In the genomic region with DNA sequence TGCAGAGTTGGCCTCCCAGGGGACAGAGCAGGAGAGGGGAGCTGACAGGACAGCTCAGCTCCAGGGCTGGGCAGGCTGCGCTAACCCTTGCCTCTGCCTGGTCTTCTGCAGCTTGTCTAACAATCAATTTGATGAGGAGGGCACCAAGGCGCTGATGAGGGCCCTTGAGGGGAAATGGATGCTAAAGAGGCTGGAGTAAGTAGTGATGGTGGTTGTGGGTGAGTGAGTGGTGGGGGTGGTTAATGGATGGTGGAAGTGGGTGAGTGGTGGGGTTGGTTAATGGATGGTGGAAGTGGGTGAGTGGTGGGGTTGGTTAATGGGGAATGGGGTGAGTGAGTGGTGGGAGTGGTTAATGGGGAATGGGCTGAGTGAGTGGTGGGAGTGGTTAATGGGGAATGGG, we compare ENCODE assay signal across 21 cellular contexts. TPM values are rescaled to one million over a fixed set of nuclear protein-coding genes. Genes with fewer than 3 reads are reported as not detected.
DNase-seq lines count a peak whose midpoint lies in the region; ATAC-seq, FAIRE-seq and TF ChIP-seq lines count a peak whose summit lies in the region.
"Had no signal": no experiment of that assay in that cellular context is flagged by ENCODE, and none has a peak within 500 bp of the region (broad histone marks: within the 10 kb centered on the region; RNA-seq: fewer than 3 reads in every experiment).

No MANE protein-coding gene starts in this region.

- intact Hi-C loops in HepG2 (cut with micrococcal nuclease; ENCODE audit: unreplicated experiment) (no loop called here), right lobe of liver (cut with DNase I) (no loop called here)
- intact Hi-C loops in activated CD4-positive, alpha-beta memory T cell treated with anti-CD3 and anti-CD28 coated beads for 36 hours (cut with micrococcal nuclease): no loop called here

- H3K27me3 ChIP-seq in HepG2 (ENCODE audit: control insufficient read depth in 1 of 2, insufficient read depth in 2 of 2, low read length in 2 of 2): peaks cover 0 to 34% of the 10 kb centered on the region in 2 experiments; a peak in 4 of 5 replicates
- no peaks in the 10 kb centered on the region for H3K27me3 ChIP-seq in right lobe of liver
- H3K27me3 ChIP-seq: neural progenitor cell, tibial artery had no signal

- TF ChIP-seq CTCF in HepG2 (CRISPR knock-in tag; IDR thresholded peaks at IDR 0.05): no peak
- no peak for TF ChIP-seq CTCF in right lobe of liver (IDR thresholded peaks at IDR 0.05)

- DNase-seq in HepG2 (ENCODE audit: low spot score) (no peak), right lobe of liver (no peak), UCSD-AML1 (lab: John Stamatoyannopoulos, UW; ENCODE audit: unreplicated experiment) (no peak)
- no peak for DNase-seq in activated CD4-positive, alpha-beta memory T cell treated with anti-CD3 and anti-CD28 coated beads for 36 hours
- DNase-seq in effector memory CD8-positive, alpha-beta T cell: peak; percentile 34 to 39 (median 39)
- DNase-seq in stimulated activated naive CD8-positive, alpha-beta T cell treated with anti-CD3 and anti-CD28 coated beads, Interleukin-15, amount 100 ng/mL, for 72 hours: no peak
- DNase-seq: activated CD4-positive, CD25-positive, alpha-beta regulatory T cell; activated gamma-delta T cell; central memory CD4-positive, alpha-beta T cell; DMS53; GDM1; H7; NCI-H1105 treated with DMSO at 0.1 percent for 48 hours; NCI-H524; psoas muscle; tibial artery had no signal

- H3K9me3 Mint-ChIP-seq in activated CD4-positive, alpha-beta memory T cell treated with anti-CD3 and anti-CD28 coated beads for 36 hours: no peaks in the 10 kb centered on the region
- peaks cover 0 to 2% of the 10 kb centered on the region in 2 donors for H3K9me3 Mint-ChIP-seq in effector memory CD8-positive, alpha-beta T cell
- H3K9me3 Mint-ChIP-seq in stimulated activated naive CD8-positive, alpha-beta T cell treated with anti-CD3 and anti-CD28 coated beads, Interleukin-15, amount 100 ng/mL, for 72 hours: peaks cover 0 to 15% of the 10 kb centered on the region in 2 donors
- H3K9me3 Mint-ChIP-seq: neural progenitor cell had no signal

- H3K27me3 Mint-ChIP-seq in activated CD4-positive, alpha-beta memory T cell treated with anti-CD3 and anti-CD28 coated beads for 36 hours: no peaks in the 10 kb centered on the region
- no peaks in the 10 kb centered on the region for H3K27me3 Mint-ChIP-seq in effector memory CD8-positive, alpha-beta T cell
- no peaks in the 10 kb centered on the region for H3K27me3 Mint-ChIP-seq in stimulated activated naive CD8-positive, alpha-beta T cell treated with anti-CD3 and anti-CD28 coated beads, Interleukin-15, amount 100 ng/mL, for 72 hours

- no peaks in the 10 kb centered on the region for H3K79me2 ChIP-seq in HepG2 (ENCODE audit: insufficient read depth, low read length)

- H3K9me3 ChIP-seq in HepG2 (ENCODE audit: low read length) (no peaks in the 10 kb centered on the region), right lobe of liver (no peaks in the 10 kb centered on the region)
- H3K9me3 ChIP-seq: psoas muscle, tibial artery had no signal

- CTCF ChIA-PET in HepG2 (lab: Yijun Ruan, JAX; ENCODE audit: low intra/inter-chr PET ratio, low total read pairs): no interaction called here
- CTCF ChIA-PET in activated CD4-positive, alpha-beta memory T cell treated with anti-CD3 and anti-CD28 coated beads for 36 hours (lab: Charles Lee): interaction anchor here (0.7 to 1.5 kb wide), 2 partner anchors 97 to 106 kb away, joined by 4 to 7 read pairs; no protein-coding TSS in a partner anchor

- no peak overlapping the region for H2AFZ ChIP-seq in HepG2 (ENCODE audit: low read length)
- H2AFZ ChIP-seq: neural progenitor cell had no signal

- H3K4me1 ChIP-seq in HepG2 (ENCODE audit: insufficient read depth, low read length) (no peaks in the 10 kb centered on the region), right lobe of liver (no peaks in the 10 kb centered on the region)
- H3K4me1 ChIP-seq: tibial artery had no signal

- H3K36me3 Mint-ChIP-seq in activated CD4-positive, alpha-beta memory T cell treated with anti-CD3 and anti-CD28 coated beads for 36 hours: peaks cover 30% of the 10 kb centered on the region
- H3K36me3 Mint-ChIP-seq in effector memory CD8-positive, alpha-beta T cell (ENCODE audit: insufficient read depth): peaks cover 93% of the 10 kb centered on the region
- H3K36me3 Mint-ChIP-seq: neural progenitor cell had no signal

- no peak for TF ChIP-seq RAD21 in HepG2 (CRISPR knock-in tag; IDR thresholded peaks at IDR 0.05)

- TF ChIP-seq EP300 in HepG2 (IDR thresholded peaks at IDR 0.05; ENCODE audit: low read depth in 2 of 2, low read length in 2 of 2) (no peak), HepG2 (CRISPR knock-in tag; IDR thresholded peaks at IDR 0.05; ENCODE audit: borderline replicate concordance) (no peak)

- ATAC-seq in HepG2: peak; percentile 19; the same call in 2 of the 3 replicates
- ATAC-seq in right lobe of liver: no peak
- peak; percentile 63 for ATAC-seq in effector memory CD8-positive, alpha-beta T cell (replicated peaks)
- peak; percentile 45 for ATAC-seq in stimulated activated naive CD8-positive, alpha-beta T cell treated with anti-CD3 and anti-CD28 coated beads, Interleukin-15, amount 100 ng/mL, for 72 hours
- no peak for ATAC-seq in GM21526 (IDR thresholded peaks at IDR 0.05; ENCODE audit: low FRiP score, unreplicated experiment)
- ATAC-seq in HG03469 (IDR thresholded peaks at IDR 0.05; ENCODE audit: unreplicated experiment): no peak
- ATAC-seq: psoas muscle had no signal

- WGBS in HepG2 (ENCODE audit: low lambda C conversion rate): 58% methylated on average over 2 of the region's 2 CpGs
- 100% methylated on average over 1 of the region's 2 CpGs for WGBS in right lobe of liver (ENCODE audit: insufficient coverage, low coverage, low lambda C conversion rate, missing lambda C conversion rate)

- no peak overlapping the region for H3K9ac ChIP-seq in HepG2 (ENCODE audit: insufficient read depth, low read depth, low read length)
- H3K9ac ChIP-seq: neural progenitor cell had no signal

- TF ChIP-seq POLR2A in HepG2 (IDR thresholded peaks at IDR 0.05; ENCODE audit: insufficient read depth in 1 of 2, low read depth in 2 of 2, low read length in 2 of 2) (no peak), right lobe of liver (IDR thresholded peaks at IDR 0.05) (no peak)

- H3K4me3 Mint-ChIP-seq in activated CD4-positive, alpha-beta memory T cell treated with anti-CD3 and anti-CD28 coated beads for 36 hours: no peak overlapping the region
- peak overlapping the region; percentile 18 to 52 for H3K4me3 Mint-ChIP-seq in effector memory CD8-positive, alpha-beta T cell
- no peak overlapping the region for H3K4me3 Mint-ChIP-seq in stimulated activated naive CD8-positive, alpha-beta T cell treated with anti-CD3 and anti-CD28 coated beads, Interleukin-15, amount 100 ng/mL, for 72 hours
- H3K4me3 Mint-ChIP-seq: neural progenitor cell had no signal

- no peak overlapping the region for H3K4me2 ChIP-seq in HepG2 (ENCODE audit: low read depth, low read length)
- H3K4me2 ChIP-seq: neural progenitor cell had no signal

- no TSS peak for BruUV-seq in HepG2 (replicated peaks; lab: Mats Ljungman, UMichigan)

- POLR2A ChIA-PET in HepG2 (lab: Yijun Ruan, JAX): no interaction called here
- POLR2A ChIA-PET in activated CD4-positive, alpha-beta memory T cell treated with anti-CD3 and anti-CD28 coated beads for 36 hours (lab: Charles Lee): interaction anchor here (0.5 kb wide), 1 partner anchor 116 kb away, joined by 3 read pairs; a partner anchor contains a TSS

- no peaks in the 10 kb centered on the region for H4K20me1 ChIP-seq in HepG2 (ENCODE audit: insufficient read depth, low read length)

- H3K27ac ChIP-seq in HepG2 (ENCODE audit: extremely low read length, insufficient read depth, low read length) (no peak overlapping the region), right lobe of liver (no peak overlapping the region)
- H3K27ac ChIP-seq: neural progenitor cell, psoas muscle, tibial artery had no signal

- H3K36me3 ChIP-seq in HepG2 (replicated peaks in 1 of 2; ENCODE audit: control insufficient read depth in 1 of 2, insufficient read depth in 2 of 2, low read length in 2 of 2) (no peaks in the 10 kb centered on the region), right lobe of liver (no peaks in the 10 kb centered on the region)
- H3K36me3 ChIP-seq: neural progenitor cell had no signal

- FAIRE-seq in HepG2 (lab: Jason Lieb, UNC): no peak
- FAIRE-seq: astrocyte, GM18507 had no signal

- peak overlapping the region; percentile 68 for H3K27ac Mint-ChIP-seq in activated CD4-positive, alpha-beta memory T cell treated with anti-CD3 and anti-CD28 coated beads for 36 hours
- H3K27ac Mint-ChIP-seq in effector memory CD8-positive, alpha-beta T cell: peak overlapping the region; percentile 88 to 95
- H3K27ac Mint-ChIP-seq in stimulated activated naive CD8-positive, alpha-beta T cell treated with anti-CD3 and anti-CD28 coated beads, Interleukin-15, amount 100 ng/mL, for 72 hours: peak overlapping the region in 1 of 2 donors; percentile 92
- H3K27ac Mint-ChIP-seq: neural progenitor cell had no signal

- H3K4me3 ChIP-seq in HepG2 (replicated peaks in 1 of 3; ENCODE audit: insufficient read depth in 1 of 3, low read depth in 2 of 3, low read length in 3 of 3) (no peak overlapping the region), right lobe of liver (no peak overlapping the region)
- H3K4me3 ChIP-seq: neural progenitor cell, psoas muscle, tibial artery had no signal

- in situ Hi-C loops in HepG2 (cut with HindIII; ENCODE audit: extremely low pct_ligation_motif_present, low pct_unique_long_range_greater_than_20kb): no loop called here

- H3K4me1 Mint-ChIP-seq in activated CD4-positive, alpha-beta memory T cell treated with anti-CD3 and anti-CD28 coated beads for 36 hours (ENCODE audit: low read depth): peaks cover 11% of the 10 kb centered on the region
- peaks cover 32 to 38% of the 10 kb centered on the region in 2 donors for H3K4me1 Mint-ChIP-seq in effector memory CD8-positive, alpha-beta T cell (ENCODE audit: low read depth in 2 of 2)
- H3K4me1 Mint-ChIP-seq in stimulated activated naive CD8-positive, alpha-beta T cell treated with anti-CD3 and anti-CD28 coated beads, Interleukin-15, amount 100 ng/mL, for 72 hours: peaks cover 64% of the 10 kb centered on the region

RNA-seq across cellular contexts. Expression of a gene that starts 22.0 kb away (rescaled TPM):
- total RNA-seq in HepG2 (2016; rRNA removed; fragmentation: Illumina TruSeq; extraction: Trizol): 8.0 and 10.6 TPM in 2 replicates
- total RNA-seq in HepG2 (2016; cell fraction: cytosol; rRNA removed; fragmentation: Illumina TruSeq; extraction: Trizol; ENCODE audit: low read depth): 10.8 and 13.6 TPM in 2 replicates
- total RNA-seq in HepG2 (2016; cell fraction: insoluble cytoplasmic fraction; rRNA removed; fragmentation: Illumina TruSeq; extraction: Trizol): 8.2 and 9.0 TPM in 2 replicates
- total RNA-seq in HepG2 (2016; cell fraction: membrane; rRNA removed; fragmentation: Illumina TruSeq; extraction: Trizol): 20.7 and 21.8 TPM in 2 replicates
- total RNA-seq in HepG2 (2016; cell fraction: nucleus; rRNA removed; fragmentation: Illumina TruSeq; extraction: Trizol): 5.8 and 6.8 TPM in 2 replicates
- polyA plus RNA-seq in HepG2 (2011; rRNA removed): 23.3 and 33.2 TPM in 2 replicates
- 24.9 and 25.8 TPM in 2 replicates for polyA plus RNA-seq in HepG2 (2011; cell fraction: cytosol; rRNA removed)
- polyA plus RNA-seq in HepG2 (2011; cell fraction: nucleus; rRNA removed): 13.9 and 16.9 TPM in 2 replicates
- 6.6 and 13.1 TPM in 2 replicates for polyA plus RNA-seq in HepG2 (2012)
- polyA plus RNA-seq in HepG2 (2016; cell fraction: cytosol; fragmentation: Illumina TruSeq; extraction: Trizol; ENCODE audit: low read depth): 21.1 and 23.1 TPM in 2 replicates
- polyA plus RNA-seq in HepG2 (2016; cell fraction: insoluble cytoplasmic fraction; fragmentation: Illumina TruSeq; extraction: Trizol; ENCODE audit: low read depth): 12.5 and 15.2 TPM in 2 replicates
- 35.9 and 37.0 TPM in 2 replicates for polyA plus RNA-seq in HepG2 (2016; cell fraction: membrane; fragmentation: Illumina TruSeq; extraction: Trizol; ENCODE audit: low read depth)
- 13.9 and 15.0 TPM in 2 replicates for polyA plus RNA-seq in HepG2 (2016; cell fraction: nucleus; fragmentation: Illumina TruSeq; extraction: Trizol; ENCODE audit: insufficient read depth, low read depth)
- polyA minus RNA-seq in HepG2 (2011; rRNA and poly(A)+ RNA removed; ENCODE audit: low replicate concordance): 37.9 and 50.4 TPM in 2 replicates
- 6.5 and 10.1 TPM in 2 replicates for polyA minus RNA-seq in HepG2 (2011; cell fraction: cytosol; rRNA and poly(A)+ RNA removed)
- polyA minus RNA-seq in HepG2 (2011; cell fraction: nucleus; rRNA and poly(A)+ RNA removed): 6.3 and 10.9 TPM in 2 replicates
- 10 to 100 TPM in 3 of 6 experiments, 1 to 10 TPM in 3; 4.0 to 10.9 (median 9.7) TPM for total RNA-seq in right lobe of liver
- total RNA-seq in activated CD4-positive, alpha-beta memory T cell treated with anti-CD3 and anti-CD28 coated beads for 36 hours: 1 to 10 TPM; 7.3 to 8.1 TPM

Comparison
In these comparisons a context has a peak if more than half of its experiments do, and no peak if none do; other contexts are left out.
1. ATAC-seq: peak in HepG2 (single experiment), effector memory CD8-positive, alpha-beta T cell (single experiment) and stimulated activated naive CD8-positive, alpha-beta T cell treated with anti-CD3 and anti-CD28 coated beads, Interleukin-15, amount 100 ng/mL, for 72 hours (single experiment); none in right lobe of liver (0 of 4), GM21526 (single experiment) and HG03469 (single experiment).
2. DNase-seq: peak in effector memory CD8-positive, alpha-beta T cell (3 of 3); none in HepG2 (single experiment), right lobe of liver (0 of 3), activated CD4-positive, alpha-beta memory T cell treated with anti-CD3 and anti-CD28 coated beads for 36 hours (single experiment), stimulated activated naive CD8-positive, alpha-beta T cell treated with anti-CD3 and anti-CD28 coated beads, Interleukin-15, amount 100 ng/mL, for 72 hours (0 of 2) and UCSD-AML1 (single experiment).
3. H3K4me3 Mint-ChIP-seq: peak in effector memory CD8-positive, alpha-beta T cell (2 of 2); none in activated CD4-positive, alpha-beta memory T cell treated with anti-CD3 and anti-CD28 coated beads for 36 hours (single experiment) and stimulated activated naive CD8-positive, alpha-beta T cell treated with anti-CD3 and anti-CD28 coated beads, Interleukin-15, amount 100 ng/mL, for 72 hours (0 of 2).